ENCODE assay signal across 10 cellular contexts in the genomic region with DNA sequence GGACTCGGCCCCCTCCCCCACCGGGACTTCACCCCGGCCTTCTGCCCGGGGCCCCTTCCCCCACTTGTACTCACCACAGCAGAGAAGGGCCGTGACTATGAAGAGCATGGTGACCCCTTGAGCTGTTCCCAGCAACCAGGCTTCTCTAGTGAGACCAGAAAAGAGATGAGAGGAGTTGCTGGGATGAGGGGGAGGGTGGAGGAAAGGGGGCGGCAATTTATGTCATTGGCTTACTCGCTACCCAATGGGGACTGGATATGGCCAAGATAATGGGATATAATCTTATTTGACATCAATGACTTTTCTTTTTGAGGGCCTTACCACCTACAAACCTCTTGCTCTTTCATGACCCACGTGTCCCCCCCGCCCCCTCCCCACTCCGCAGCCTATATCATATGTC. TPM values are rescaled to one million over a fixed set of nuclear protein-coding genes. Genes with fewer than 3 reads are reported as not detected.
"Had no signal": no experiment of that assay in that cellular context is flagged by ENCODE, and none has a peak within 500 bp of the region (broad histone marks: within the 10 kb centered on the region; RNA-seq: fewer than 3 reads in every experiment).

No MANE protein-coding gene starts in this region.

- ATAC-seq: HepG2 had no signal

- H3K9ac ChIP-seq: KMS-11 had no signal

- H3K27ac ChIP-seq: HL-60, KMS-11 had no signal

- FAIRE-seq: H54, HepG2 had no signal

- DNase-seq: GOT3, HCEC 1CT, Karpas-422, KBM-7 had no signal

- H3K4me2 ChIP-seq: KMS-11 had no signal

RNA-seq across cellular contexts. Expression of a gene that starts 9.9 kb away (rescaled TPM):
- total RNA-seq: LHCN-M2 had no signal
- polyA plus RNA-seq: IgD-negative memory B cell had no signal
